Comparison of ENCODE assay signal across 28 cellular contexts in the genomic region with DNA sequence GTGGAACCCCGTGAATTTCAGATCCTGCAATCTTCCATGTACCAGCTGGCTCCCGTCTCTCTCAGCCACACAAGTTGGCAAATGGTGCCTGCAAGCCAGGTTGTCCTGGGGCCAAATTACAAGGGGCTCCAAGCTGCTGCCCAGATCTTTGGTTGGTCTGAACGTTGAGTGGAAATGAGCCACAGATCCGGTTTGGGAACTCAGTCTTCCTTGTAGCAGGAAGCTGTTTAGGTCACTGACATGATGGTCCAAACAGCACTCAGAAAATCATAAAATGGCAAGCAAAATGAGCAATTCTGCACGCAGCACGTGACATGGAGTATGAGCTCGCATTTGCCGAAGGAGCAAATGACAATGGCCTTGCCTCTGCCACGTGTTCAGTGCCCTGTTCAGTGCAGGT.
"Had no signal": no experiment of that assay in that cellular context is flagged by ENCODE, and none has a peak within 500 bp of the region (broad histone marks: within the 10 kb centered on the region; RNA-seq: fewer than 3 reads in every experiment).

No MANE protein-coding gene starts in this region.

- H3K27me3 ChIP-seq: body of pancreas, thyroid gland had no signal

- DNase-seq: activated CD4-positive, alpha-beta T cell treated with anti-CD3 and anti-CD28 coated beads for 48 hours; activated CD4-positive, alpha-beta T cell treated with anti-CD3 and anti-CD28 coated beads, Interleukin-2, amount 50 U/mL, for 48 hours; activated CD8-positive, alpha-beta memory T cell treated with anti-CD3 and anti-CD28 coated beads, Interleukin-2, amount 50 U/mL, for 4 hours; activated naive CD4-positive, alpha-beta T cell; activated T-cell treated with anti-CD3 and anti-CD28 coated beads, Interleukin-2, amount 50 U/mL, for 1 hour; aorta; body of pancreas; foreskin fibroblast; hippocampal formation; kidney; left colon; mammary epithelial cell; nucleus accumbens; stimulated activated CD4-positive, alpha-beta T cell treated with anti-CD3 and anti-CD28 coated beads, Interleukin-4, amount 100 ng/mL, for 4 hours; stimulated activated CD8-positive, alpha-beta memory T cell treated with anti-CD3 and anti-CD28 coated beads, Interleukin-4, amount 100 ng/mL, for 48 hours; stimulated activated naive CD8-positive, alpha-beta T cell treated with anti-CD3 and anti-CD28 coated beads, Interleukin-15, amount 100 ng/mL, for 72 hours; SW 1271; T-helper 9 cell; thyroid gland; upper lobe of right lung; WERI-Rb-1 had no signal

- H3K27ac ChIP-seq: body of pancreas, parathyroid adenoma, skin epidermis, thyroid gland, upper lobe of right lung, WERI-Rb-1 had no signal

- H3K4me1 ChIP-seq: body of pancreas, parathyroid adenoma had no signal

- H3K9me3 ChIP-seq: body of pancreas, thyroid gland, upper lobe of right lung had no signal

- H3K4me3 ChIP-seq: body of pancreas, skin epidermis, thyroid gland, upper lobe of right lung had no signal

- H3K36me3 ChIP-seq: thyroid gland, upper lobe of right lung, WERI-Rb-1 had no signal

- ATAC-seq: activated CD4-positive, CD25-positive, alpha-beta regulatory T cell treated with anti-CD3 and anti-CD28 coated beads, Interleukin-2, amount 50 U/mL, for 24 hours; activated T-helper 17 cell treated with anti-CD3 and anti-CD28 coated beads, Interleukin-2, amount 50 U/mL, for 72 hours; body of pancreas; esophagus mucosa; left colon; sciatic nerve; stimulated activated naive CD8-positive, alpha-beta T cell treated with anti-CD3 and anti-CD28 coated beads, Interleukin-15, amount 100 ng/mL, for 72 hours; upper lobe of right lung had no signal

- FAIRE-seq: kidney, TTC549 had no signal
